Comparison of ENCODE assay signal across 3 cellular contexts in genomic region chr1:25813071-25813733, GRCh38.
TF ChIP-seq lines count a peak whose summit lies in the region.

No MANE protein-coding gene starts in this region.

TF ChIP-seq in SK-N-SH treated with all-trans-retinoic acid at 6 μM for 48 hours, 23 proteins besides CTCF, POLR2A, EP300 and RAD21 (continued from another document):
- TF ChIP-seq, protein P1, sequence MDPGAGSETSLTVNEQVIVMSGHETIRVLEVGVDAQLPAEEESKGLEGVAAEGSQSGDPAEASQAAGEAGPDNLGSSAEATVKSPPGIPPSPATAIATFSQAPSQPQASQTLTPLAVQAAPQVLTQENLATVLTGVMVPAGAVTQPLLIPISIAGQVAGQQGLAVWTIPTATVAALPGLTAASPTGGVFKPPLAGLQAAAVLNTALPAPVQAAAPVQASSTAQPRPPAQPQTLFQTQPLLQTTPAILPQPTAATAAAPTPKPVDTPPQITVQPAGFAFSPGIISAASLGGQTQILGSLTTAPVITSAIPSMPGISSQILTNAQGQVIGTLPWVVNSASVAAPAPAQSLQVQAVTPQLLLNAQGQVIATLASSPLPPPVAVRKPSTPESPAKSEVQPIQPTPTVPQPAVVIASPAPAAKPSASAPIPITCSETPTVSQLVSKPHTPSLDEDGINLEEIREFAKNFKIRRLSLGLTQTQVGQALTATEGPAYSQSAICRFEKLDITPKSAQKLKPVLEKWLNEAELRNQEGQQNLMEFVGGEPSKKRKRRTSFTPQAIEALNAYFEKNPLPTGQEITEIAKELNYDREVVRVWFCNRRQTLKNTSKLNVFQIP (CRISPR knock-in tag; IDR thresholded peaks at IDR 0.05; ENCODE audit: borderline replicate concordance, low read depth): no peak
- TF ChIP-seq, protein P2, sequence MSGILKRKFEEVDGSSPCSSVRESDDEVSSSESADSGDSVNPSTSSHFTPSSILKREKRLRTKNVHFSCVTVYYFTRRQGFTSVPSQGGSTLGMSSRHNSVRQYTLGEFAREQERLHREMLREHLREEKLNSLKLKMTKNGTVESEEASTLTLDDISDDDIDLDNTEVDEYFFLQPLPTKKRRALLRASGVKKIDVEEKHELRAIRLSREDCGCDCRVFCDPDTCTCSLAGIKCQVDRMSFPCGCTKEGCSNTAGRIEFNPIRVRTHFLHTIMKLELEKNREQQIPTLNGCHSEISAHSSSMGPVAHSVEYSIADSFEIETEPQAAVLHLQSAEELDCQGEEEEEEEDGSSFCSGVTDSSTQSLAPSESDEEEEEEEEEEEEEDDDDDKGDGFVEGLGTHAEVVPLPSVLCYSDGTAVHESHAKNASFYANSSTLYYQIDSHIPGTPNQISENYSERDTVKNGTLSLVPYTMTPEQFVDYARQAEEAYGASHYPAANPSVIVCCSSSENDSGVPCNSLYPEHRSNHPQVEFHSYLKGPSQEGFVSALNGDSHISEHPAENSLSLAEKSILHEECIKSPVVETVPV (CRISPR knock-in tag; IDR thresholded peaks at IDR 0.05): no peak
TF ChIP-seq in SK-N-SH treated with all-trans-retinoic acid at 6 μM for 48 hours: peak in this region for 1.

TF ChIP-seq in SK-N-SH, 30 proteins besides CTCF, POLR2A, EP300 and RAD21 (continued from another document):
- TF ChIP-seq USF2 (IDR thresholded peaks at IDR 0.05; ENCODE audit: borderline replicate concordance, low read depth, low read length) (no peak), IRF3 (IDR thresholded peaks at IDR 0.05; ENCODE audit: low read depth, low read length) (no peak), TEAD4 (IDR thresholded peaks at IDR 0.05; ENCODE audit: borderline replicate concordance, insufficient read depth) (no peak), GATA2 (CRISPR knock-in tag; IDR thresholded peaks at IDR 0.05) (no peak), SMC3 (IDR thresholded peaks at IDR 0.05; ENCODE audit: low read depth, low read length) (no peak), POLR2AphosphoS5 (IDR thresholded peaks at IDR 0.05; ENCODE audit: low read depth, low read length) (no peak), SIN3A (IDR thresholded peaks at IDR 0.05; ENCODE audit: borderline replicate concordance, low read depth, low read length) (no peak), RXRA (IDR thresholded peaks at IDR 0.05; ENCODE audit: borderline replicate concordance, low read depth) (no peak)

TF ChIP-seq in HEK293, 187 proteins besides CTCF, POLR2A, EP300 and RAD21 (continued from another document):
- TF ChIP-seq, protein P3, sequence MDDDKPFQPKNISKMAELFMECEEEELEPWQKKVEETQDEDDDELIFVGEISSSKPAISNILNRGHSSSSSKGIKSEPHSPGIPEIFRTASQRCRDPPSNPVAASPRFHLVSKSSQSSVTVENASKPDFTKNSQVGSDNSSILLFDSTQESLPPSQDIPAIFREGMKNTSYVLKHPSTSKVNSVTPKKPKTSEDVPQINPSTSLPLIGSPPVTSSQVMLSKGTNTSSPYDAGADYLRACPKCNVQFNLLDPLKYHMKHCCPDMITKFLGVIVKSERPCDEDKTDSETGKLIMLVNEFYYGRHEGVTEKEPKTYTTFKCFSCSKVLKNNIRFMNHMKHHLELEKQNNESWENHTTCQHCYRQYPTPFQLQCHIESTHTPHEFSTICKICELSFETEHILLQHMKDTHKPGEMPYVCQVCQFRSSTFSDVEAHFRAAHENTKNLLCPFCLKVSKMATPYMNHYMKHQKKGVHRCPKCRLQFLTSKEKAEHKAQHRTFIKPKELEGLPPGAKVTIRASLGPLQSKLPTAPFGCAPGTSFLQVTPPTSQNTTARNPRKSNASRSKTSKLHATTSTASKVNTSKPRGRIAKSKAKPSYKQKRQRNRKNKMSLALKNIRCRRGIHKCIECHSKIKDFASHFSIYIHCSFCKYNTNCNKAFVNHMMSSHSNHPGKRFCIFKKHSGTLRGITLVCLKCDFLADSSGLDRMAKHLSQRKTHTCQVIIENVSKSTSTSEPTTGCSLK (tag by site-specific recombination; IDR thresholded peaks at IDR 0.05): no peak
- TF ChIP-seq ZFP3 (tag by site-specific recombination; IDR thresholded peaks at IDR 0.05; ENCODE audit: low read depth): peak; percentile 71
- TF ChIP-seq, protein P4, sequence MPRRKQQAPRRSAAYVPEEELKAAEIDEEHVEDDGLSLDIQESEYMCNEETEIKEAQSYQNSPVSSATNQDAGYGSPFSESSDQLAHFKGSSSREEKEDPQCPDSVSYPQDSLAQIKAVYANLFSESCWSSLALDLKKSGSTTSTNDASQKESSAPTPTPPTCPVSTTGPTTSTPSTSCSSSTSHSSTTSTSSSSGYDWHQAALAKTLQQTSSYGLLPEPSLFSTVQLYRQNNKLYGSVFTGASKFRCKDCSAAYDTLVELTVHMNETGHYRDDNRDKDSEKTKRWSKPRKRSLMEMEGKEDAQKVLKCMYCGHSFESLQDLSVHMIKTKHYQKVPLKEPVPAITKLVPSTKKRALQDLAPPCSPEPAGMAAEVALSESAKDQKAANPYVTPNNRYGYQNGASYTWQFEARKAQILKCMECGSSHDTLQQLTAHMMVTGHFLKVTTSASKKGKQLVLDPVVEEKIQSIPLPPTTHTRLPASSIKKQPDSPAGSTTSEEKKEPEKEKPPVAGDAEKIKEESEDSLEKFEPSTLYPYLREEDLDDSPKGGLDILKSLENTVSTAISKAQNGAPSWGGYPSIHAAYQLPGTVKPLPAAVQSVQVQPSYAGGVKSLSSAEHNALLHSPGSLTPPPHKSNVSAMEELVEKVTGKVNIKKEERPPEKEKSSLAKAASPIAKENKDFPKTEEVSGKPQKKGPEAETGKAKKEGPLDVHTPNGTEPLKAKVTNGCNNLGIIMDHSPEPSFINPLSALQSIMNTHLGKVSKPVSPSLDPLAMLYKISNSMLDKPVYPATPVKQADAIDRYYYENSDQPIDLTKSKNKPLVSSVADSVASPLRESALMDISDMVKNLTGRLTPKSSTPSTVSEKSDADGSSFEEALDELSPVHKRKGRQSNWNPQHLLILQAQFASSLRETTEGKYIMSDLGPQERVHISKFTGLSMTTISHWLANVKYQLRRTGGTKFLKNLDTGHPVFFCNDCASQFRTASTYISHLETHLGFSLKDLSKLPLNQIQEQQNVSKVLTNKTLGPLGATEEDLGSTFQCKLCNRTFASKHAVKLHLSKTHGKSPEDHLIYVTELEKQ (tag by site-specific recombination; IDR thresholded peaks at IDR 0.05; ENCODE audit: borderline replicate concordance): no peak
